ENCODE assay signal across 14 cellular contexts in the genomic region with DNA sequence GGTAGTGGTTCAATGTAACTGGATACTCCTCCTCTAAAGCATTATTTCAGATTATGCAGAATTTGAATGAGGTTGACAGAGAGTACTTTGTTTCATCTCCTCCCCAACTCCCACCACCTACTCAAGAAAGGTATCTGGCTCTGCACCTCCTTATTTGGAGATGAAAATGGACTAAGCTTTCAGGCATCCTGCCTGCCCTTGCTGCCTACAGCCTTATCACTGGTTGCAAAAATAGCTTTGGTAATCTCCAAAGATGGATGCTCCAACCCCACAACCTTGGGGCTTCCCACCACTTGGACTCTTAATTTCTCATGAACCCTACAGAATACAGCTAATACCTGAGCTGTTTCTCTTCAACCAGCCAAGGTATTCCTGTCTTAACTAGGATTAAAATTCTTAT. TPM values are rescaled to one million over a fixed set of nuclear protein-coding genes. Genes with fewer than 3 reads are reported as not detected.
DNase-seq lines count a peak whose midpoint lies in the region; ATAC-seq and TF ChIP-seq lines count a peak whose summit lies in the region.
"Had no signal": no experiment of that assay in that cellular context is flagged by ENCODE, and none has a peak within 500 bp of the region (broad histone marks: within the 10 kb centered on the region; RNA-seq: fewer than 3 reads in every experiment).

No MANE protein-coding gene starts in this region.

- no peak overlapping the region for H3K4me2 ChIP-seq in mesendoderm (ENCODE audit: low read length)

- TF ChIP-seq EP300 in upper lobe of left lung (IDR thresholded peaks at IDR 0.05): no peak

- H2AK5ac ChIP-seq in mesendoderm (ENCODE audit: low read length): no peak overlapping the region

- no peaks in the 10 kb centered on the region for H3K9me3 Mint-ChIP-seq in stimulated activated naive CD8-positive, alpha-beta T cell treated with anti-CD3 and anti-CD28 coated beads, Interleukin-15, Interleukin-2, amounts not matched to agents 100 ng/mL and 50 ng/mL, for 24 hours
- no peaks in the 10 kb centered on the region for H3K9me3 Mint-ChIP-seq in stimulated activated naive CD8-positive, alpha-beta T cell treated with anti-CD3 and anti-CD28 coated beads, Interleukin-15, amount 100 ng/mL, for 72 hours
- H3K9me3 Mint-ChIP-seq in activated CD8-positive, alpha-beta memory T cell treated with anti-CD3 and anti-CD28 coated beads, Interleukin-2, amount 10 ng/mL, durations not matched to agents 7 days and 5 days (ENCODE audit: low read depth): no peaks in the 10 kb centered on the region

- H3K27ac ChIP-seq in mesendoderm (ENCODE audit: low read depth, low read length) (no peak overlapping the region), upper lobe of left lung (no peak overlapping the region)

- H3K4ac ChIP-seq in mesendoderm (ENCODE audit: low read depth, low read length): no peak overlapping the region

- H3K27ac Mint-ChIP-seq in stimulated activated naive CD8-positive, alpha-beta T cell treated with anti-CD3 and anti-CD28 coated beads, Interleukin-15, Interleukin-2, amounts not matched to agents 100 ng/mL and 50 ng/mL, for 24 hours: peak overlapping the region; percentile 23
- peak overlapping the region in 1 of 2 donors; percentile 72 for H3K27ac Mint-ChIP-seq in stimulated activated naive CD8-positive, alpha-beta T cell treated with anti-CD3 and anti-CD28 coated beads, Interleukin-15, amount 100 ng/mL, for 72 hours
- no peak overlapping the region for H3K27ac Mint-ChIP-seq in activated CD8-positive, alpha-beta memory T cell treated with anti-CD3 and anti-CD28 coated beads, Interleukin-2, amount 10 ng/mL, durations not matched to agents 7 days and 5 days

- H3K79me1 ChIP-seq in mesendoderm (ENCODE audit: low read length): no peaks in the 10 kb centered on the region

- no peak overlapping the region for H4K5ac ChIP-seq in mesendoderm (ENCODE audit: low read length)

- no peaks in the 10 kb centered on the region for H3K9me3 ChIP-seq in upper lobe of left lung

- H3K79me2 ChIP-seq in mesendoderm (ENCODE audit: control insufficient read depth, insufficient read depth, low read length): no peaks in the 10 kb centered on the region

- H2BK120ac ChIP-seq in mesendoderm (ENCODE audit: low read depth, low read length): no peak overlapping the region

- no peak overlapping the region for H2BK5ac ChIP-seq in mesendoderm (ENCODE audit: low read length)

- H3K4me1 Mint-ChIP-seq in stimulated activated naive CD8-positive, alpha-beta T cell treated with anti-CD3 and anti-CD28 coated beads, Interleukin-15, Interleukin-2, amounts not matched to agents 100 ng/mL and 50 ng/mL, for 24 hours (ENCODE audit: low read depth): peaks cover 38% of the 10 kb centered on the region
- peaks cover 48% of the 10 kb centered on the region for H3K4me1 Mint-ChIP-seq in stimulated activated naive CD8-positive, alpha-beta T cell treated with anti-CD3 and anti-CD28 coated beads, Interleukin-15, amount 100 ng/mL, for 72 hours
- peaks cover 15% of the 10 kb centered on the region for H3K4me1 Mint-ChIP-seq in activated CD8-positive, alpha-beta memory T cell treated with anti-CD3 and anti-CD28 coated beads, Interleukin-2, amount 10 ng/mL, durations not matched to agents 7 days and 5 days

- no peak overlapping the region for H3K18ac ChIP-seq in mesendoderm (ENCODE audit: low read length)

- no peak overlapping the region for H3K9ac ChIP-seq in mesendoderm (ENCODE audit: low read length)

- peaks cover 56% of the 10 kb centered on the region for H3K36me3 Mint-ChIP-seq in stimulated activated naive CD8-positive, alpha-beta T cell treated with anti-CD3 and anti-CD28 coated beads, Interleukin-15, Interleukin-2, amounts not matched to agents 100 ng/mL and 50 ng/mL, for 24 hours (ENCODE audit: low read depth)
- H3K36me3 Mint-ChIP-seq in activated CD8-positive, alpha-beta memory T cell treated with anti-CD3 and anti-CD28 coated beads, Interleukin-2, amount 10 ng/mL, durations not matched to agents 7 days and 5 days: peaks cover 48% of the 10 kb centered on the region

- CTCF ChIA-PET in activated CD8-positive, alpha-beta memory T cell treated with anti-CD3 and anti-CD28 coated beads, Interleukin-2, amount 10 ng/mL, durations not matched to agents 7 days and 5 days (lab: Charles Lee): interaction anchor here (0.9 to 1.5 kb wide), 3 partner anchors 9 to 113 kb away, joined by 3 to 5 read pairs (median 3); no protein-coding TSS in a partner anchor

- no peak for TF ChIP-seq POLR2A in upper lobe of left lung (IDR thresholded peaks at IDR 0.05)

- no peak overlapping the region for H2BK15ac ChIP-seq in mesendoderm (replicated peaks; ENCODE audit: low read depth)

- H3K23ac ChIP-seq in mesendoderm (ENCODE audit: low read length): no peak overlapping the region

- H3K36me3 ChIP-seq in mesendoderm (ENCODE audit: control insufficient read depth, insufficient read depth, low read length) (no peaks in the 10 kb centered on the region), upper lobe of left lung (peaks cover 12 to 97% (median 61%) of the 10 kb centered on the region in 4 donors)

- H4K8ac ChIP-seq in mesendoderm (ENCODE audit: low read depth, low read length): no peak overlapping the region

- H3K4me3 Mint-ChIP-seq in stimulated activated naive CD8-positive, alpha-beta T cell treated with anti-CD3 and anti-CD28 coated beads, Interleukin-15, Interleukin-2, amounts not matched to agents 100 ng/mL and 50 ng/mL, for 24 hours: no peak overlapping the region
- H3K4me3 Mint-ChIP-seq in stimulated activated naive CD8-positive, alpha-beta T cell treated with anti-CD3 and anti-CD28 coated beads, Interleukin-15, amount 100 ng/mL, for 72 hours: no peak overlapping the region
- H3K4me3 Mint-ChIP-seq in activated CD8-positive, alpha-beta memory T cell treated with anti-CD3 and anti-CD28 coated beads, Interleukin-2, amount 10 ng/mL, durations not matched to agents 7 days and 5 days: no peak overlapping the region

- no peaks in the 10 kb centered on the region for H3K27me3 Mint-ChIP-seq in stimulated activated naive CD8-positive, alpha-beta T cell treated with anti-CD3 and anti-CD28 coated beads, Interleukin-15, Interleukin-2, amounts not matched to agents 100 ng/mL and 50 ng/mL, for 24 hours
- no peaks in the 10 kb centered on the region for H3K27me3 Mint-ChIP-seq in stimulated activated naive CD8-positive, alpha-beta T cell treated with anti-CD3 and anti-CD28 coated beads, Interleukin-15, amount 100 ng/mL, for 72 hours
- H3K27me3 Mint-ChIP-seq in activated CD8-positive, alpha-beta memory T cell treated with anti-CD3 and anti-CD28 coated beads, Interleukin-2, amount 10 ng/mL, durations not matched to agents 7 days and 5 days: no peaks in the 10 kb centered on the region

- H3K27me3 ChIP-seq in mesendoderm (ENCODE audit: insufficient read depth, low read length, poor library complexity) (no peaks in the 10 kb centered on the region), upper lobe of left lung (no peaks in the 10 kb centered on the region)

- no peak for ATAC-seq in stimulated activated naive CD8-positive, alpha-beta T cell treated with anti-CD3 and anti-CD28 coated beads, Interleukin-15, amount 100 ng/mL, for 72 hours
- no peak for ATAC-seq in upper lobe of left lung (ENCODE audit: low FRiP score in 2 of 2)
- ATAC-seq in activated CD8-positive, alpha-beta memory T cell treated with anti-CD3 and anti-CD28 coated beads, Interleukin-2, amount 10 ng/mL, durations not matched to agents 7 days and 5 days: no peak
- ATAC-seq in GM18873 (IDR thresholded peaks at IDR 0.05; ENCODE audit: low FRiP score, unreplicated experiment): no peak

- no peak for DNase-seq in stimulated activated naive CD8-positive, alpha-beta T cell treated with anti-CD3 and anti-CD28 coated beads, Interleukin-15, amount 100 ng/mL, for 72 hours
- DNase-seq in amniotic epithelial cell (ENCODE audit: low read depth): peak; percentile 94
- peak; percentile 63 for DNase-seq in mesendoderm
- DNase-seq in upper lobe of left lung: no peak
- DNase-seq in HCEC 1CT: no peak
- DNase-seq in activated CD8-positive, alpha-beta memory T cell treated with anti-CD3 and anti-CD28 coated beads, Interleukin-2, amount 10 ng/mL, durations not matched to agents 7 days and 5 days: no peak
- DNase-seq: activated CD4-positive, alpha-beta T cell treated with anti-CD3 and anti-CD28 coated beads for 1 hour; activated T-cell treated with anti-CD3 and anti-CD28 coated beads, Interleukin-2, amount 50 U/mL, for 48 hours; GDM1; NCI-H146; retina; SHP77 had no signal

- no peak overlapping the region for H3K4me3 ChIP-seq in mesendoderm (ENCODE audit: low read length)
- no peak overlapping the region for H3K4me3 ChIP-seq in upper lobe of left lung

- H3K4me1 ChIP-seq in mesendoderm (ENCODE audit: control insufficient read depth, low read depth, low read length) (no peaks in the 10 kb centered on the region), upper lobe of left lung (peaks cover 4 to 11% (median 8%) of the 10 kb centered on the region in 4 donors)

- TF ChIP-seq CTCF in upper lobe of left lung (IDR thresholded peaks at IDR 0.05): no peak

- no peak overlapping the region for H3K56ac ChIP-seq in mesendoderm (ENCODE audit: low read length)

RNA-seq across cellular contexts. Expression of a gene that starts 45.3 kb away (rescaled TPM):
- 0.62 TPM for polyA plus RNA-seq in mesendoderm (2013, experiment 1 of 2)
- 0.60 TPM for polyA plus RNA-seq in mesendoderm (2013, experiment 2 of 2)
- 100 to 1,000 TPM in 1 of 6 donors, 10 to 100 TPM in 3, 1 to 10 TPM in 2; 7.3 to 137 (median 12.2) TPM for total RNA-seq in upper lobe of left lung
- 1 to 10 TPM; 2.7 to 7.0 TPM for total RNA-seq in activated CD8-positive, alpha-beta memory T cell treated with anti-CD3 and anti-CD28 coated beads, Interleukin-2, amount 10 ng/mL, durations not matched to agents 7 days and 5 days

Comparison
In these comparisons a context has a peak if more than half of its experiments do, and no peak if none do; other contexts are left out.
1. DNase-seq: peak in amniotic epithelial cell (single experiment) and mesendoderm (single experiment); none in stimulated activated naive CD8-positive, alpha-beta T cell treated with anti-CD3 and anti-CD28 coated beads, Interleukin-15, amount 100 ng/mL, for 72 hours (0 of 2), upper lobe of left lung (0 of 2), HCEC 1CT (single experiment) and activated CD8-positive, alpha-beta memory T cell treated with anti-CD3 and anti-CD28 coated beads, Interleukin-2, amount 10 ng/mL, durations not matched to agents 7 days and 5 days (single experiment).